Comparison of ENCODE assay signal across 9 cellular contexts in genomic region chr3:72629191-72629611, GRCh38.
DNase-seq lines count a peak whose midpoint lies in the region; ATAC-seq, FAIRE-seq and TF ChIP-seq lines count a peak whose summit lies in the region.
"Had no signal": no experiment of that assay in that cellular context is flagged by ENCODE, and none has a peak within 500 bp of the region (broad histone marks: within the 10 kb centered on the region; RNA-seq: fewer than 3 reads in every experiment).

No MANE protein-coding gene starts in this region.

- no peaks in the 10 kb centered on the region for H3K9me3 ChIP-seq in esophagus muscularis mucosa
- H3K9me3 ChIP-seq: testis had no signal

- no peaks in the 10 kb centered on the region for H3K27me3 ChIP-seq in esophagus muscularis mucosa
- H3K27me3 ChIP-seq: testis had no signal

- H3K27me3 Mint-ChIP-seq in memory B cell (peaks cover 4% of the 10 kb centered on the region), mesothelial cell of epicardium (ENCODE audit: low read depth) (no peaks in the 10 kb centered on the region), immature natural killer cell (ENCODE audit: low read depth in 3 of 3) (no peaks in the 10 kb centered on the region)

- H3K36me3 ChIP-seq in esophagus muscularis mucosa: no peaks in the 10 kb centered on the region

- WGBS in esophagus muscularis mucosa: 88% methylated on average over 3 of the region's 3 CpGs

- H3K9me3 Mint-ChIP-seq in memory B cell: no peaks in the 10 kb centered on the region
- no peaks in the 10 kb centered on the region for H3K9me3 Mint-ChIP-seq in mesothelial cell of epicardium
- no peaks in the 10 kb centered on the region for H3K9me3 Mint-ChIP-seq in immature natural killer cell

- ATAC-seq in HG02852 (IDR thresholded peaks at IDR 0.05; ENCODE audit: unreplicated experiment) (peak; percentile 65), memory B cell (ENCODE audit: low read depth) (peak; percentile 89)

- H3K4me3 Mint-ChIP-seq in memory B cell: no peak overlapping the region
- H3K4me3 Mint-ChIP-seq in mesothelial cell of epicardium: no peak overlapping the region
- H3K4me3 Mint-ChIP-seq in immature natural killer cell: no peak overlapping the region

- TF ChIP-seq EP300 in esophagus muscularis mucosa (IDR thresholded peaks at IDR 0.05): no peak

- H3K4me1 ChIP-seq in esophagus muscularis mucosa: no peaks in the 10 kb centered on the region
- H3K4me1 ChIP-seq: testis had no signal

- no peak for TF ChIP-seq POLR2A in esophagus muscularis mucosa (IDR thresholded peaks at IDR 0.05; ENCODE audit: low read depth)

- FAIRE-seq in GM18507 (lab: Jason Lieb, UNC): peak; percentile 75

- TF ChIP-seq CTCF in esophagus muscularis mucosa (IDR thresholded peaks at IDR 0.05) (no peak), mesothelial cell of epicardium (IDR thresholded peaks at IDR 0.05; ENCODE audit: unreplicated experiment) (no peak)

- no peak for DNase-seq in GM18507 (ENCODE audit: extremely low spot score, insufficient read length, low read depth)
- DNase-seq in RPMI8226: peak; percentile 50
- DNase-seq in memory B cell (ENCODE audit: low spot score in 2 of 2): peak in 1 of 2 donors; percentile 3
- DNase-seq in esophagus muscularis mucosa (ENCODE audit: extremely low spot score): no peak
- no peak for DNase-seq in stimulated activated CD4-positive, alpha-beta T cell treated with anti-CD3 and anti-CD28 coated beads, Interleukin-2, amount 100 ng/mL, for 48 hours
- no peak for DNase-seq in mesothelial cell of epicardium (ENCODE audit: low spot score in 2 of 2, unreplicated experiment in 2 of 2)
- DNase-seq in immature natural killer cell: no peak
- DNase-seq: testis had no signal

- H3K4me1 Mint-ChIP-seq in memory B cell (peaks cover 8% of the 10 kb centered on the region), mesothelial cell of epicardium (peaks cover 44% of the 10 kb centered on the region), immature natural killer cell (peaks cover 7% of the 10 kb centered on the region in 2 donors)

- H3K4me3 ChIP-seq in esophagus muscularis mucosa: no peak overlapping the region
- H3K4me3 ChIP-seq: testis had no signal

- no peak overlapping the region for H3K27ac ChIP-seq in esophagus muscularis mucosa (replicated peaks in 1 of 4)
- H3K27ac ChIP-seq: testis had no signal

- no peaks in the 10 kb centered on the region for H3K36me3 Mint-ChIP-seq in memory B cell
- H3K36me3 Mint-ChIP-seq in mesothelial cell of epicardium: no peaks in the 10 kb centered on the region
- H3K36me3 Mint-ChIP-seq in immature natural killer cell: no peaks in the 10 kb centered on the region

- intact Hi-C loops in esophagus muscularis mucosa (cut with DNase I): no loop called here

- H3K27ac Mint-ChIP-seq in memory B cell (no peak overlapping the region), mesothelial cell of epicardium (no peak overlapping the region), immature natural killer cell (peak overlapping the region in 3 of 6 donors; percentile 1 to 36 (median 26))
